8 cellular contexts compared by ENCODE assay signal in genomic region chr22:50148991-50149721, GRCh38. TPM values are rescaled to one million over a fixed set of nuclear protein-coding genes. Genes with fewer than 3 reads are reported as not detected.
A peak's percentile ranks its signal among the peaks of the same experiment; 100 is the strongest.
DNase-seq lines count a peak whose midpoint lies in the region; TF ChIP-seq lines count a peak whose summit lies in the region.

No MANE protein-coding gene starts in this region.

- WGBS in testis, 2 donors: 71 to 87% methylated on average over 18 to 22 of the region's 22 CpGs

- no peak for TF ChIP-seq EP300 in neural cell (conservative IDR thresholded peaks at IDR 0.05; ENCODE audit: poor library complexity, severe bottlenecking)

- H3K27ac ChIP-seq in C4-2B (peak overlapping the region; percentile 6; the same call in 1 of the 2 replicates), neural cell (ENCODE audit: low read length) (no peak overlapping the region), testis (no peak overlapping the region)

- TF ChIP-seq POLR2A in testis (IDR thresholded peaks at IDR 0.05): no peak

- H3K4me3 ChIP-seq in epithelial cell of esophagus (ENCODE audit: low read length) (no peak overlapping the region), neural cell (ENCODE audit: low read length) (no peak overlapping the region), testis (no peak overlapping the region)

- H3K9me2 ChIP-seq in neural cell (ENCODE audit: insufficient read depth, low read length): no peaks in the 10 kb centered on the region

- TF ChIP-seq RAD21 in neural cell (conservative IDR thresholded peaks at IDR 0.05): no peak

- peak; percentile 42 for DNase-seq in H4 (ENCODE audit: low spot score)
- peak; percentile 71 to 83 for DNase-seq in NOMO-1 (lab: John Stamatoyannopoulos, UW; ENCODE audit: unreplicated experiment in 2 of 2)
- DNase-seq in activated CD8-positive, alpha-beta memory T cell treated with anti-CD3 and anti-CD28 coated beads for 4 hours (ENCODE audit: low read depth in 2 of 2): peak; percentile 30 to 46
- DNase-seq in epithelial cell of esophagus (ENCODE audit: low read depth): peak; percentile 96
- peak; percentile 48 for DNase-seq in testis
- DNase-seq in NCI-H1048 (lab: John Stamatoyannopoulos, UW): no peak

- intact Hi-C loops in testis (cut with DNase I; ENCODE audit: low total_unique reads): loop anchor here (10.0 kb wide), 1 partner anchor 56 kb away; the partner anchor contains the start of gene SELENOO

- no peak overlapping the region for H2AFZ ChIP-seq in neural cell (ENCODE audit: low read depth, low read length)

- peaks cover 8% of the 10 kb centered on the region for H3K4me1 ChIP-seq in testis

- TF ChIP-seq CTCF in C4-2B (conservative IDR thresholded peaks at IDR 0.05) (peak; percentile 98), epithelial cell of esophagus (IDR thresholded peaks at IDR 0.05; ENCODE audit: insufficient read depth, low read depth, low read length, missing control alignments) (peak; percentile 94), neural cell (IDR thresholded peaks at IDR 0.05; ENCODE audit: poor library complexity, severe bottlenecking) (peak; percentile 32), testis (IDR thresholded peaks at IDR 0.05) (peak; percentile 21 to 55 (median 42))

- H3K9me3 ChIP-seq in neural cell (ENCODE audit: low read length): no peaks in the 10 kb centered on the region
- H3K9me3 ChIP-seq in testis: no peaks in the 10 kb centered on the region

- no peaks in the 10 kb centered on the region for H4K20me1 ChIP-seq in neural cell (ENCODE audit: insufficient read depth)

- H3F3A ChIP-seq in neural cell (ENCODE audit: insufficient read depth, low read length, poor library complexity, severe bottlenecking): no peaks in the 10 kb centered on the region

- H3K4me2 ChIP-seq in neural cell (ENCODE audit: low read length): no peak overlapping the region

- H3K27me3 ChIP-seq in neural cell (ENCODE audit: insufficient read depth, low read depth, low read length) (no peaks in the 10 kb centered on the region), testis (no peaks in the 10 kb centered on the region)

- H3K79me2 ChIP-seq in neural cell (replicated peaks; ENCODE audit: insufficient read depth, low read length): no peaks in the 10 kb centered on the region

- H3K9ac ChIP-seq in neural cell (ENCODE audit: low read length): no peak overlapping the region

- H3K36me3 ChIP-seq in neural cell (ENCODE audit: insufficient read depth, low read length) (no peaks in the 10 kb centered on the region), testis (ENCODE audit: low read depth, missing control alignments) (no peaks in the 10 kb centered on the region)

TF ChIP-seq in neural cell, 6 proteins besides CTCF, POLR2A, EP300 and RAD21:
- no peak for TF ChIP-seq POLR2AphosphoS5 (IDR thresholded peaks at IDR 0.05)
- no peak for TF ChIP-seq EZH2 (IDR thresholded peaks at IDR 0.05; ENCODE audit: borderline replicate concordance, insufficient read depth, low read length, poor library complexity, severe bottlenecking)
- TF ChIP-seq TAF1 (IDR thresholded peaks at IDR 0.05; ENCODE audit: low read depth): no peak
TF ChIP-seq in neural cell: peak in this region for 0.

RNA-seq across cellular contexts. Expression of gene PANX2, which starts 21.4 kb away (rescaled TPM):
- total RNA-seq in H4 (2014; rRNA removed; shearing (Covaris generic)): 4.2 and 4.4 TPM in 2 replicates
- 3.4 and 6.4 TPM in 2 replicates for polyA plus RNA-seq in neural cell
- 3.4 and 3.5 TPM in 2 replicates for polyA minus RNA-seq in neural cell
- total RNA-seq in testis: 1 to 10 TPM; 5.3 to 6.3 TPM
- polyA plus RNA-seq in testis (ENCODE audit: insufficient read depth, low read depth, low replicate concordance): 2.0 TPM

RNA-seq across cellular contexts. Expression of gene TRABD, which starts 36.6 kb away (rescaled TPM):
- total RNA-seq in H4 (2014; rRNA removed; shearing (Covaris generic)): 13.7 and 17.2 TPM in 2 replicates
- polyA plus RNA-seq in neural cell (31.8 and 37.9 TPM in 2 replicates), testis (ENCODE audit: insufficient read depth, low read depth, low replicate concordance) (23.7 TPM)
- polyA minus RNA-seq in neural cell: 11.7 and 12.4 TPM in 2 replicates
- total RNA-seq in testis: 10 to 100 TPM; 38.7 to 45.3 TPM

RNA-seq across cellular contexts. Expression of gene SELENOO, which starts 51.7 kb away (rescaled TPM):
- total RNA-seq in H4 (2014; rRNA removed; shearing (Covaris generic)): 13.4 and 19.6 TPM in 2 replicates
- polyA plus RNA-seq in neural cell: 42.0 and 54.2 TPM in 2 replicates
- polyA minus RNA-seq in neural cell: 8.5 and 9.7 TPM in 2 replicates
- total RNA-seq in testis: 10 to 100 TPM; 57.9 to 66.8 TPM
- polyA plus RNA-seq in testis (ENCODE audit: insufficient read depth, low read depth, low replicate concordance): 20.8 TPM

RNA-seq across cellular contexts. Expression of gene MOV10L1, which starts 59.4 kb away (rescaled TPM):
- total RNA-seq in H4 (2014; rRNA removed; shearing (Covaris generic)): 1.8 and 2.9 TPM in 2 replicates
- not detected in 2 replicates for polyA plus RNA-seq in neural cell
- polyA minus RNA-seq in neural cell: not detected in 2 replicates
- 10 to 100 TPM; 48.4 to 62.4 TPM for total RNA-seq in testis
- 73.3 TPM for polyA plus RNA-seq in testis (ENCODE audit: insufficient read depth, low read depth, low replicate concordance)

Comparison
In these comparisons a context has a peak if more than half of its experiments do, and no peak if none do; other contexts are left out.
1. CTCF ChIP-seq: peak in every context shown above with its lines; median percentile 98 in C4-2B; 94 in epithelial cell of esophagus; 42 in testis; 32 in neural cell.